In genomic region chr1:109163549-109163948, GRCh38 we compare ENCODE assay signal across 20 cellular contexts. TPM values are rescaled to one million over a fixed set of nuclear protein-coding genes. Genes with fewer than 3 reads are reported as not detected.
DNase-seq lines count a peak whose midpoint lies in the region; ATAC-seq and TF ChIP-seq lines count a peak whose summit lies in the region.
"Had no signal": no experiment of that assay in that cellular context is flagged by ENCODE, and none has a peak within 500 bp of the region (broad histone marks: within the 10 kb centered on the region; RNA-seq: fewer than 3 reads in every experiment).

No MANE protein-coding gene starts in this region.

- peaks cover 21% of the 10 kb centered on the region for H3K4me1 Mint-ChIP-seq in T-helper 17 cell

- peaks cover 51 to 93% (median 82%) of the 10 kb centered on the region in 10 experiments for H3K4me1 ChIP-seq in BLaER1 treated with 17β-estradiol and CSF1 and Interleukin-3, amounts not matched to agents 10 nM and 100 nM
- H3K4me1 ChIP-seq in breast epithelium = peaks cover 0 to 15% of the 10 kb centered on the region in 2 donors
- H3K4me1 ChIP-seq in left ventricle myocardium inferior = peaks cover 25% of the 10 kb centered on the region

- H3K27ac ChIP-seq in BLaER1 treated with 17β-estradiol and CSF1 and Interleukin-3, amounts not matched to agents 10 nM and 100 nM = peak overlapping the region in 9 of 11 experiments; percentile 14 to 92 (median 86); a peak in 16 of 22 replicates
- H3K27ac ChIP-seq in breast epithelium (peak overlapping the region in 1 of 2 donors; percentile 76), left ventricle myocardium inferior (replicated peaks) (no peak overlapping the region)

- H3K27ac Mint-ChIP-seq in T-helper 17 cell = peak overlapping the region; percentile 91

- peaks cover 0 to 38% (median 0%) of the 10 kb centered on the region in 11 experiments; a peak in 6 of 22 replicates for H3K27me3 ChIP-seq in BLaER1 treated with 17β-estradiol and CSF1 and Interleukin-3, amounts not matched to agents 10 nM and 100 nM
- no peaks in the 10 kb centered on the region for H3K27me3 ChIP-seq in breast epithelium
- H3K27me3 ChIP-seq in left ventricle myocardium inferior (ENCODE audit: low read depth) = no peaks in the 10 kb centered on the region
- H3K27me3 ChIP-seq: MG63 had no signal

- H3K4me3 Mint-ChIP-seq in T-helper 17 cell = peak overlapping the region; percentile 25

- peaks cover 0 to 14% (median 0%) of the 10 kb centered on the region in 11 experiments; a peak in 2 of 22 replicates for H4K20me1 ChIP-seq in BLaER1 treated with 17β-estradiol and CSF1 and Interleukin-3, amounts not matched to agents 10 nM and 100 nM

- ATAC-seq in T-helper 17 cell = no peak
- ATAC-seq: SK-N-SH treated with all-trans-retinoic acid at 6 μM for 48 hours had no signal

- TF ChIP-seq CTCF in breast epithelium (IDR thresholded peaks at IDR 0.05) = no peak
- no peak for TF ChIP-seq CTCF in left ventricle myocardium inferior (IDR thresholded peaks at IDR 0.05; ENCODE audit: borderline replicate concordance)
- TF ChIP-seq CTCF in GM10248 (IDR thresholded peaks at IDR 0.05; ENCODE audit: control extremely low read depth, extremely low read depth, low read depth, missing control alignments) = no peak

- peak overlapping the region; percentile 75 to 97 (median 90); a peak in 21 of 22 replicates for H3K4me2 ChIP-seq in BLaER1 treated with 17β-estradiol and CSF1 and Interleukin-3, amounts not matched to agents 10 nM and 100 nM

- H3K9me3 ChIP-seq in BLaER1 treated with 17β-estradiol and CSF1 and Interleukin-3, amounts not matched to agents 10 nM and 100 nM (replicated peaks in 1 of 11) = no peaks in the 10 kb centered on the region
- H3K9me3 ChIP-seq in T-helper 17 cell (ENCODE audit: control insufficient read depth, low read length, poor library complexity, severe bottlenecking) = no peaks in the 10 kb centered on the region
- no peaks in the 10 kb centered on the region for H3K9me3 ChIP-seq in breast epithelium
- no peaks in the 10 kb centered on the region for H3K9me3 ChIP-seq in left ventricle myocardium inferior (replicated peaks)
- H3K9me3 ChIP-seq: MG63 had no signal

- no peak for TF ChIP-seq POLR2A in breast epithelium (IDR thresholded peaks at IDR 0.05)

- peak overlapping the region in 5 of 11 experiments; percentile 29 to 71 (median 69); a peak in 5 of 22 replicates for H3K9ac ChIP-seq in BLaER1 treated with 17β-estradiol and CSF1 and Interleukin-3, amounts not matched to agents 10 nM and 100 nM

- H3K27me3 Mint-ChIP-seq in T-helper 17 cell = no peaks in the 10 kb centered on the region

- POLR2A ChIA-PET in GM10248 (lab: Yijun Ruan, JAX) = no interaction called here

- intact Hi-C loops in breast epithelium (cut with DNase I; ENCODE audit: low total_unique reads) (no loop called here), left ventricle myocardium inferior (cut with micrococcal nuclease) (no loop called here)

- DNase-seq in MV-4-11 (lab: John Stamatoyannopoulos, UW) (peak; percentile 22), T-helper 17 cell (no peak), renal cortical epithelial cell (ENCODE audit: low read depth) (peak; percentile 39), foreskin melanocyte (no peak), breast epithelium (ENCODE audit: low spot score in 2 of 2) (no peak), left ventricle myocardium inferior (no peak), GM10248 (ENCODE audit: extremely low spot score) (no peak)
- DNase-seq: GF-D8, GOT3, Karpas-422, MG63, NCI-H1417 treated with DMSO at 0.1 percent for 48 hours, NCI-H1930, NCI-H2171 treated with DMSO at 0.1 percent for 48 hours, NCI-H510A treated with DMSO at 0.1 percent for 48 hours, NCI-H82, OCI-M1, SHP77 treated with DMSO at 0.1 percent for 48 hours had no signal

- no peak overlapping the region for H3K4me3 ChIP-seq in BLaER1 treated with 17β-estradiol and CSF1 and Interleukin-3, amounts not matched to agents 10 nM and 100 nM
- no peak overlapping the region for H3K4me3 ChIP-seq in breast epithelium
- H3K4me3 ChIP-seq in left ventricle myocardium inferior = no peak overlapping the region
- H3K4me3 ChIP-seq: MG63 had no signal

- peaks cover 8% of the 10 kb centered on the region for H3K36me3 Mint-ChIP-seq in T-helper 17 cell (ENCODE audit: low read depth)

- CTCF ChIA-PET in GM10248 (lab: Yijun Ruan, JAX) = interaction anchor here (0.8 to 1.5 kb wide), 2 partner anchors 16 to 30 kb away, joined by 3 read pairs; no protein-coding TSS in a partner anchor

- H3K36me3 ChIP-seq in BLaER1 treated with 17β-estradiol and CSF1 and Interleukin-3, amounts not matched to agents 10 nM and 100 nM = no peaks in the 10 kb centered on the region
- H3K36me3 ChIP-seq in breast epithelium = no peaks in the 10 kb centered on the region
- H3K36me3 ChIP-seq in left ventricle myocardium inferior = no peaks in the 10 kb centered on the region
- H3K36me3 ChIP-seq: MG63 had no signal

RNA-seq across cellular contexts. Expression of gene ELAPOR1, which starts 49.6 kb away (rescaled TPM):
- total RNA-seq in T-helper 17 cell (10 to 100 TPM; 27.8 to 30.6 TPM), renal cortical epithelial cell (0.17 and 0.99 TPM in 2 replicates), breast epithelium (100 to 1,000 TPM in 2 of 3 donors, under 1 TPM in 1; 0.64 to 220 (median 202) TPM), left ventricle myocardium inferior (0.19 TPM)

RNA-seq across cellular contexts. Expression of gene SARS1, which starts 50.2 kb away (rescaled TPM):
- total RNA-seq in T-helper 17 cell (100 to 1,000 TPM in 1 of 2 donors, 10 to 100 TPM in 1; 90.8 to 120 TPM), renal cortical epithelial cell (223 and 265 TPM in 2 replicates), breast epithelium (100 to 1,000 TPM; 146 to 172 (median 161) TPM), left ventricle myocardium inferior (92.0 TPM)

Comparison
In these comparisons a context has a peak if more than half of its experiments do, and no peak if none do; other contexts are left out.
1. DNase-seq: peak in MV-4-11 (single experiment) and renal cortical epithelial cell (single experiment); none in T-helper 17 cell (0 of 3), foreskin melanocyte (single experiment), breast epithelium (0 of 2), left ventricle myocardium inferior (single experiment) and GM10248 (single experiment).